Comparison of ENCODE assay signal across 22 cellular contexts in genomic region chr3:155088705-155089380, GRCh38. TPM values are rescaled to one million over a fixed set of nuclear protein-coding genes. Genes with fewer than 3 reads are reported as not detected.
"Had no signal": no experiment of that assay in that cellular context is flagged by ENCODE, and none has a peak within 500 bp of the region (broad histone marks: within the 10 kb centered on the region; RNA-seq: fewer than 3 reads in every experiment).

No MANE protein-coding gene starts in this region.

- H3K9me3 ChIP-seq: esophagus muscularis mucosa, pancreas, spleen, tibial artery, upper lobe of left lung, uterus had no signal

- FAIRE-seq: pancreas had no signal

- H3K4me2 ChIP-seq: neural progenitor cell had no signal

- H3K27ac ChIP-seq: epithelial cell of prostate, esophagus muscularis mucosa, foreskin keratinocyte, neural progenitor cell, pancreas, spleen, tibial artery, upper lobe of left lung, uterus had no signal

- ATAC-seq: effector memory CD8-positive, alpha-beta T cell; foreskin keratinocyte; left colon; left ventricle myocardium superior; natural killer cell treated with Interleukin-12 subunit alpha and Interleukin-12 subunit beta and Interleukin-15 and Interleukin-18, amount 100 ng/mL, for 72 hours; pancreas; right cardiac atrium; stimulated activated memory B cell treated with anti-CD40 and anti-IgM and Interleukin-4, amounts not matched to agents 10 μg/mL and 1 μg/mL and 100 μg/mL, for 72 hours had no signal

- H3K4me1 ChIP-seq: esophagus muscularis mucosa, foreskin keratinocyte, neural progenitor cell, pancreas, spleen, tibial artery, upper lobe of left lung, uterus had no signal

- H3K36me3 ChIP-seq: esophagus muscularis mucosa, neural progenitor cell, pancreas, tibial artery, upper lobe of left lung, uterus had no signal

- H2AFZ ChIP-seq: neural progenitor cell had no signal

- H3K4me3 ChIP-seq: esophagus muscularis mucosa, lung, neural progenitor cell, pancreas, spleen, tibial artery, upper lobe of left lung, uterus had no signal

- H3K27me3 ChIP-seq: foreskin keratinocyte, neural progenitor cell, pancreas, spleen, tibial artery, upper lobe of left lung, uterus had no signal

- DNase-seq: effector memory CD8-positive, alpha-beta T cell; foreskin keratinocyte; left colon; left ventricle myocardium superior; mesenchymal stem cell; midbrain; nucleus accumbens; pancreas; right cardiac atrium; spleen; stimulated activated CD4-positive, alpha-beta T cell treated with anti-CD3 and anti-CD28 coated beads, Interleukin-15, amount 100 ng/mL, for 24 hours; stimulated activated CD4-positive, alpha-beta T cell treated with anti-CD3 and anti-CD28 coated beads, Interleukin-1b, Interleukin-23, amount 100 ng/mL, for 48 hours; stimulated activated CD4-positive, alpha-beta T cell treated with anti-CD3 and anti-CD28 coated beads, Interleukin-4, amount 100 ng/mL, for 24 hours; tibial artery; upper lobe of left lung; uterus had no signal

RNA-seq across cellular contexts. Expression of gene MME, which starts 8.7 kb away (rescaled TPM):
- total RNA-seq: natural killer cell treated with Interleukin-12 subunit alpha and Interleukin-12 subunit beta and Interleukin-15 and Interleukin-18, amount 100 ng/mL, for 72 hours had no signal
